9 cellular contexts compared by ENCODE assay signal in the genomic region with DNA sequence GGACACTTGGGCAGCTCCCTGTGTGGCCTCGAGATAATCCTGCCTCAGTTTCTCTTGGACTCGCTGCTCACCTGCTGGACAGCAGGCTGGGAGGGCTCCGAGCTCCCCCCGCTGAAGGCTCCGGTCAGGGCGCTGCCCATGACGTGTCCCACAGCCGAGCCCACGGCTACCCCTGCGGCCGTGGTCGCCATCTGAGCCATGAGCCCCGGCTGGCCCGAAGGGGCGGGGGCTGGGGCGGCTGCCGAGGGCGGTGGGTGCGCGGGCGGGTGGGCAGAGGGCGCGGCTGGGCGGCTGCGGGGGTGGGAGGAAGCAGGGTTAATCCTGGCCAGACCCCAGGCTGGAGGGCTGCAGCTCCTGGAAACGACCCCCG. TPM values are rescaled to one million over a fixed set of nuclear protein-coding genes. Genes with fewer than 3 reads are reported as not detected.
DNase-seq lines count a peak whose midpoint lies in the region; ATAC-seq and TF ChIP-seq lines count a peak whose summit lies in the region.
"Had no signal": no experiment of that assay in that cellular context is flagged by ENCODE, and none has a peak within 500 bp of the region (broad histone marks: within the 10 kb centered on the region; RNA-seq: fewer than 3 reads in every experiment).

No MANE protein-coding gene starts in this region.

- H3K4me3 Mint-ChIP-seq in CD14-positive monocyte (peak overlapping the region; percentile 85 to 90), neural progenitor cell (peak overlapping the region; percentile 91)

- H3K4me1 Mint-ChIP-seq in CD14-positive monocyte (peaks cover 44% of the 10 kb centered on the region), neural progenitor cell (peaks cover 45% of the 10 kb centered on the region)

- no peak for ATAC-seq in GM19351 (IDR thresholded peaks at IDR 0.05; ENCODE audit: unreplicated experiment)

- WGBS in esophagus, 2 donors, result 5% methylated on average over 26 to 27 of the region's 27 CpGs

- H3K36me3 Mint-ChIP-seq in CD14-positive monocyte (peaks cover 11 to 13% of the 10 kb centered on the region in 2 donors), neural progenitor cell (no peaks in the 10 kb centered on the region)

- no peaks in the 10 kb centered on the region for H3K79me2 ChIP-seq in neural progenitor cell (ENCODE audit: low read depth)

- H3K9ac ChIP-seq in neural progenitor cell, result no peak overlapping the region

- CTCF ChIA-PET in RWPE1 (lab: Yijun Ruan, JAX), result interaction anchor here (0.9 to 1.7 kb wide), 2 partner anchors 22 to 82 kb away, joined by 4 to 7 read pairs; no protein-coding TSS in a partner anchor

- H3K27ac ChIP-seq in RWPE1 (peak overlapping the region; percentile 82), esophagus (ENCODE audit: low read depth in 2 of 2, low read length in 1 of 2) (peak overlapping the region; percentile 68 to 78), neural progenitor cell (no peak overlapping the region)

- H3K9me3 Mint-ChIP-seq in CD14-positive monocyte, result peaks cover 0 to 2% (median 0%) of the 10 kb centered on the region in 7 donors
- no peaks in the 10 kb centered on the region for H3K9me3 Mint-ChIP-seq in neural progenitor cell

- DNase-seq in CD14-positive monocyte (ENCODE audit: low spot score) (no peak), RWPE1 (ENCODE audit: low spot score) (no peak), neural progenitor cell (ENCODE audit: low spot score) (peak; percentile 39), foreskin melanocyte (no peak), pons (ENCODE audit: low spot score) (no peak), A172 (ENCODE audit: low spot score) (no peak)

- H3K36me3 ChIP-seq in esophagus (ENCODE audit: control insufficient read depth in 2 of 2, insufficient read depth in 2 of 2, low read length in 1 of 2) (peaks cover 0 to 11% of the 10 kb centered on the region in 2 donors), neural progenitor cell (no peaks in the 10 kb centered on the region)

- no peaks in the 10 kb centered on the region for H4K20me1 ChIP-seq in neural progenitor cell (ENCODE audit: low read depth)

- H3F3A ChIP-seq in neural progenitor cell (ENCODE audit: low read depth), result peaks cover 57% of the 10 kb centered on the region

- H3K4me1 ChIP-seq in esophagus (ENCODE audit: control insufficient read depth in 2 of 2, insufficient read depth in 2 of 2, low read length in 1 of 2) (peaks cover 3 to 20% of the 10 kb centered on the region in 2 donors), neural progenitor cell (peaks cover 24% of the 10 kb centered on the region)

- TF ChIP-seq CTCF in CD14-positive monocyte (IDR thresholded peaks at IDR 0.05) (no peak), RWPE1 (conservative IDR thresholded peaks at IDR 0.05; ENCODE audit: low read depth) (no peak), neural progenitor cell (IDR thresholded peaks at IDR 0.05) (no peak)

- POLR2A ChIA-PET in RWPE1 (lab: Yijun Ruan, JAX; ENCODE audit: low non-redundant PET), result no interaction called here

- H3K4me3 ChIP-seq in esophagus (ENCODE audit: low read depth in 1 of 2, low read length in 2 of 2) (peak overlapping the region; percentile 79 to 87), neural progenitor cell (peak overlapping the region; percentile 60)

- H3K9me3 ChIP-seq in esophagus (ENCODE audit: control insufficient read depth in 2 of 2, insufficient read depth in 1 of 2, low read depth in 1 of 2, low read length in 1 of 2), result no peaks in the 10 kb centered on the region
- H3K9me3 ChIP-seq in neural progenitor cell (ENCODE audit: low read depth), result no peaks in the 10 kb centered on the region

- intact Hi-C loops in CD14-positive monocyte (cut with micrococcal nuclease), result no loop called here

- peaks cover 8 to 13% (median 10%) of the 10 kb centered on the region in 3 donors for H3K27me3 Mint-ChIP-seq in CD14-positive monocyte (ENCODE audit: low read depth in 3 of 3)
- peaks cover 3% of the 10 kb centered on the region for H3K27me3 Mint-ChIP-seq in neural progenitor cell (ENCODE audit: insufficient read depth, low read depth)

- no peak overlapping the region for H2AFZ ChIP-seq in neural progenitor cell (replicated peaks)

- H3K27ac Mint-ChIP-seq in CD14-positive monocyte, result peak overlapping the region in 5 of 7 donors; percentile 21 to 88 (median 52)
- no peak overlapping the region for H3K27ac Mint-ChIP-seq in neural progenitor cell

- H3K27me3 ChIP-seq in esophagus (ENCODE audit: control insufficient read depth in 1 of 2, insufficient read depth in 2 of 2, low read length in 2 of 2) (no peaks in the 10 kb centered on the region), neural progenitor cell (peaks cover 26% of the 10 kb centered on the region)

- peak overlapping the region; percentile 87 for H3K4me2 ChIP-seq in neural progenitor cell

RNA-seq across cellular contexts. Expression of gene CHCHD10, which starts 0.5 kb away (rescaled TPM):
- polyA plus RNA-seq in CD14-positive monocyte (10 to 100 TPM; 15.3 to 26.8 TPM), esophagus (100 to 1,000 TPM; 115 to 191 TPM)
- 0.53 and 9.1 TPM in 2 replicates for total RNA-seq in neural progenitor cell (ENCODE audit: low replicate concordance)
- 2.6 and 17.3 TPM in 2 replicates for total RNA-seq in A172 (2014; rRNA removed; shearing (Covaris generic))

RNA-seq across cellular contexts. Expression of gene C22orf15, which starts 4.5 kb away (rescaled TPM):
- under 1 TPM in 1 of 2 donors, not detected in 1; 0.29 TPM for polyA plus RNA-seq in CD14-positive monocyte
- under 1 TPM in 1 of 2 donors, not detected in 1; 0.14 TPM for polyA plus RNA-seq in esophagus
- total RNA-seq in neural progenitor cell (ENCODE audit: low replicate concordance), result 0.56 and 3.0 TPM in 2 replicates
- total RNA-seq in A172 (2014; rRNA removed; shearing (Covaris generic)), result 0.26 and 0.40 TPM in 2 replicates

RNA-seq across cellular contexts. Expression of gene MMP11, which starts 5.4 kb away (rescaled TPM):
- not detected for polyA plus RNA-seq in CD14-positive monocyte
- polyA plus RNA-seq in esophagus, result under 1 TPM; 0.49 to 0.53 TPM
- total RNA-seq in neural progenitor cell (ENCODE audit: low replicate concordance), result 4.1 and 13.7 TPM in 2 replicates
- total RNA-seq in A172 (2014; rRNA removed; shearing (Covaris generic)), result 8.2 and 10.3 TPM in 2 replicates

RNA-seq across cellular contexts. Expression of gene VPREB3, which starts 13.1 kb away (rescaled TPM):
- polyA plus RNA-seq in CD14-positive monocyte (1 to 10 TPM; 1.0 TPM), esophagus (under 1 TPM; 0.45 to 0.98 TPM)
- total RNA-seq in neural progenitor cell (ENCODE audit: low replicate concordance), result not detected in 2 replicates
- not detected in 2 replicates for total RNA-seq in A172 (2014; rRNA removed; shearing (Covaris generic))
- total RNA-seq: T-helper 2 cell treated with Interferon-gamma antibody and Interleukin-4, amounts not matched to agents 100 ng/mL and 5 ng/mL, for 36 hours had no signal

RNA-seq across cellular contexts. Expression of gene ZNF70, which starts 16.4 kb away (rescaled TPM):
- polyA plus RNA-seq in CD14-positive monocyte (under 1 TPM; 0.04 to 0.09 TPM), esophagus (under 1 TPM; 0.40 to 0.92 TPM)
- total RNA-seq in neural progenitor cell (ENCODE audit: low replicate concordance), result 3.9 and 4.6 TPM in 2 replicates
- 1.7 TPM in 2 replicates for total RNA-seq in A172 (2014; rRNA removed; shearing (Covaris generic))
